In genomic region chr5:172707285-172708182, GRCh38 we compare ENCODE assay signal across 8 cellular contexts.
DNase-seq lines count a peak whose midpoint lies in the region; ATAC-seq and TF ChIP-seq lines count a peak whose summit lies in the region.

No MANE protein-coding gene starts in this region.

- no peaks in the 10 kb centered on the region for H3K36me3 Mint-ChIP-seq in brain
- no peaks in the 10 kb centered on the region for H3K36me3 Mint-ChIP-seq in T-cell

- intact Hi-C loops in Right ventricle myocardium superior (cut with DNase I): no loop called here

- H3K9me3 ChIP-seq in right atrium auricular region: no peaks in the 10 kb centered on the region

- ATAC-seq in Right ventricle myocardium superior (ENCODE audit: poor library complexity) (peak; percentile 80), T-cell (replicated peaks in 1 of 4) (no peak), HG02623 (IDR thresholded peaks at IDR 0.05; ENCODE audit: unreplicated experiment) (no peak), GM19452 (IDR thresholded peaks at IDR 0.05; ENCODE audit: unreplicated experiment) (no peak)

- H3K9me3 Mint-ChIP-seq in brain (no peaks in the 10 kb centered on the region), T-cell (no peaks in the 10 kb centered on the region)

- H3K27ac ChIP-seq in right atrium auricular region: no peak overlapping the region

- H3K27me3 Mint-ChIP-seq in brain (peaks cover 28% of the 10 kb centered on the region), T-cell (peaks cover 38 to 46% of the 10 kb centered on the region in 2 donors)

- H3K27ac Mint-ChIP-seq in brain (peak overlapping the region in 1 of 5 experiments; percentile 1), T-cell (no peak overlapping the region)

- H3K4me3 ChIP-seq in right atrium auricular region: no peak overlapping the region

- H3K4me3 Mint-ChIP-seq in brain (no peak overlapping the region), T-cell (no peak overlapping the region)

- CTCF ChIA-PET in T-cell (lab: Charles Lee): interaction anchor here in 1 of 2 donors (0.6 to 1.5 kb wide), 3 partner anchors 225 to 533 kb away, joined by 4 to 7 read pairs (median 5); no protein-coding TSS in a partner anchor

- no peaks in the 10 kb centered on the region for H3K27me3 ChIP-seq in right atrium auricular region

- H3K36me3 ChIP-seq in right atrium auricular region: no peaks in the 10 kb centered on the region

- DNase-seq in Right ventricle myocardium superior (no peak), right atrium auricular region (ENCODE audit: low spot score) (no peak), NCI-H226 (peak; percentile 71), lung microvascular endothelial cell (ENCODE audit: low read depth in 2 of 2) (peak; percentile 80), T-cell (no peak)

- peak in 1 of 2 donors; percentile 63 for TF ChIP-seq CTCF in right atrium auricular region (IDR thresholded peaks at IDR 0.05)
- peak; percentile 48 for TF ChIP-seq CTCF in brain (conservative IDR thresholded peaks at IDR 0.05)

- H3K4me1 Mint-ChIP-seq in brain: peaks cover 14% of the 10 kb centered on the region
- H3K4me1 Mint-ChIP-seq in T-cell: peaks cover 0 to 4% (median 0%) of the 10 kb centered on the region in 3 donors

- POLR2A ChIA-PET in T-cell (lab: Charles Lee): no interaction called here

- H3K4me1 ChIP-seq in right atrium auricular region: no peaks in the 10 kb centered on the region

Comparison
In these comparisons a context has a peak if more than half of its experiments do, and no peak if none do; other contexts are left out.
1. DNase-seq: peak in NCI-H226 (single experiment) and lung microvascular endothelial cell (2 of 2); none in Right ventricle myocardium superior (single experiment), right atrium auricular region (single experiment) and T-cell (0 of 34).